Comparison of ENCODE assay signal across 8 cellular contexts in genomic region chr17:59001158-59001814, GRCh38.
DNase-seq lines count a peak whose midpoint lies in the region; ATAC-seq, FAIRE-seq and TF ChIP-seq lines count a peak whose summit lies in the region.

No MANE protein-coding gene starts in this region.

- H3K9me3 ChIP-seq in Peyer's patch (no peaks in the 10 kb centered on the region), left ventricle myocardium inferior (replicated peaks) (no peaks in the 10 kb centered on the region)

- H3K36me3 Mint-ChIP-seq in activated T-helper 2 cell treated with anti-CD3 and anti-CD28 coated beads, Interferon-gamma antibody, Interleukin-2, Interleukin-4, amounts not matched to agents 10 μg/mL and 5 μg/mL and 100 μg/mL, durations not matched to agents 14 hours and 24 hours and 36 hours (ENCODE audit: low read depth): peaks cover 50% of the 10 kb centered on the region

- H3K36me3 ChIP-seq in Peyer's patch: peaks cover 0 to 12% (median 0%) of the 10 kb centered on the region in 3 donors
- peaks cover 38% of the 10 kb centered on the region for H3K36me3 ChIP-seq in left ventricle myocardium inferior

- ATAC-seq in HG02610 (IDR thresholded peaks at IDR 0.05; ENCODE audit: unreplicated experiment) (peak; percentile 94), foreskin keratinocyte (no peak)

- H3K4me1 ChIP-seq in Peyer's patch (no peaks in the 10 kb centered on the region), left ventricle myocardium inferior (no peaks in the 10 kb centered on the region), foreskin keratinocyte (no peaks in the 10 kb centered on the region)

- peak overlapping the region; percentile 84 for H3K27ac Mint-ChIP-seq in activated T-helper 2 cell treated with anti-CD3 and anti-CD28 coated beads, Interferon-gamma antibody, Interleukin-2, Interleukin-4, amounts not matched to agents 10 μg/mL and 5 μg/mL and 100 μg/mL, durations not matched to agents 14 hours and 24 hours and 36 hours

- intact Hi-C loops in activated T-helper 2 cell treated with anti-CD3 and anti-CD28 coated beads, Interferon-gamma antibody, Interleukin-2, Interleukin-4, amounts not matched to agents 10 μg/mL and 5 μg/mL and 100 μg/mL, durations not matched to agents 14 hours and 24 hours and 36 hours (cut with micrococcal nuclease): loop anchor here (1.0 kb wide), 1 partner anchor 483 kb away; no protein-coding TSS in a partner anchor
- intact Hi-C loops in left ventricle myocardium inferior (cut with micrococcal nuclease): no loop called here

- H3K4me3 ChIP-seq in Peyer's patch (no peak overlapping the region), left ventricle myocardium inferior (peak overlapping the region; percentile 13)

- no peaks in the 10 kb centered on the region for H3K9me3 Mint-ChIP-seq in activated T-helper 2 cell treated with anti-CD3 and anti-CD28 coated beads, Interferon-gamma antibody, Interleukin-2, Interleukin-4, amounts not matched to agents 10 μg/mL and 5 μg/mL and 100 μg/mL, durations not matched to agents 14 hours and 24 hours and 36 hours

- H3K27me3 ChIP-seq in Peyer's patch (no peaks in the 10 kb centered on the region), left ventricle myocardium inferior (ENCODE audit: low read depth) (no peaks in the 10 kb centered on the region), foreskin keratinocyte (no peaks in the 10 kb centered on the region)

- H3K4me1 Mint-ChIP-seq in activated T-helper 2 cell treated with anti-CD3 and anti-CD28 coated beads, Interferon-gamma antibody, Interleukin-2, Interleukin-4, amounts not matched to agents 10 μg/mL and 5 μg/mL and 100 μg/mL, durations not matched to agents 14 hours and 24 hours and 36 hours (ENCODE audit: low read depth): peaks cover 20% of the 10 kb centered on the region

- peak overlapping the region; percentile 74 for H3K4me3 Mint-ChIP-seq in activated T-helper 2 cell treated with anti-CD3 and anti-CD28 coated beads, Interferon-gamma antibody, Interleukin-2, Interleukin-4, amounts not matched to agents 10 μg/mL and 5 μg/mL and 100 μg/mL, durations not matched to agents 14 hours and 24 hours and 36 hours (ENCODE audit: low read depth)

- H3K27me3 Mint-ChIP-seq in activated T-helper 2 cell treated with anti-CD3 and anti-CD28 coated beads, Interferon-gamma antibody, Interleukin-2, Interleukin-4, amounts not matched to agents 10 μg/mL and 5 μg/mL and 100 μg/mL, durations not matched to agents 14 hours and 24 hours and 36 hours (ENCODE audit: low read depth): no peaks in the 10 kb centered on the region

- peak; percentile 97 for FAIRE-seq in GM12892 (lab: Jason Lieb, UNC)

- no peak for TF ChIP-seq CTCF in Peyer's patch (IDR thresholded peaks at IDR 0.05)
- no peak for TF ChIP-seq CTCF in left ventricle myocardium inferior (IDR thresholded peaks at IDR 0.05; ENCODE audit: borderline replicate concordance)
- TF ChIP-seq CTCF in foreskin keratinocyte (conservative IDR thresholded peaks at IDR 0.05): no peak

- H3K27ac ChIP-seq in Peyer's patch (peak overlapping the region in 2 of 4 donors; percentile 50 to 68), left ventricle myocardium inferior (replicated peaks) (peak overlapping the region; percentile 10), foreskin keratinocyte (no peak overlapping the region)

- DNase-seq in GM12892 (ENCODE audit: insufficient read length): peak; percentile 41
- DNase-seq in Peyer's patch: peak in 2 of 3 donors; percentile 90
- DNase-seq in activated T-helper 2 cell treated with anti-CD3 and anti-CD28 coated beads, Interferon-gamma antibody, Interleukin-2, Interleukin-4, amounts not matched to agents 10 μg/mL and 5 μg/mL and 100 μg/mL, durations not matched to agents 14 hours and 24 hours and 36 hours (ENCODE audit: low spot score): peak; percentile 74
- no peak for DNase-seq in left ventricle myocardium inferior
- peak; percentile 23 to 35 for DNase-seq in stimulated activated CD4-positive, alpha-beta T cell treated with anti-CD3 and anti-CD28 coated beads, Interleukin-15, amount 100 ng/mL, for 1 hour (ENCODE audit: low read depth in 1 of 2, low spot score in 1 of 2)
- no peak for DNase-seq in DMS 273 (lab: John Stamatoyannopoulos, UW; ENCODE audit: unreplicated experiment)
- no peak for DNase-seq in foreskin keratinocyte

- TF ChIP-seq POLR2A in GM12892 (IDR thresholded peaks at IDR 0.05; ENCODE audit: low read depth, low read length): peak; percentile 57
- TF ChIP-seq POLR2A in Peyer's patch (IDR thresholded peaks at IDR 0.05): no peak

Comparison
In these comparisons a context has a peak if more than half of its experiments do, and no peak if none do; other contexts are left out.
1. DNase-seq: peak in GM12892 (single experiment), Peyer's patch (2 of 3), activated T-helper 2 cell treated with anti-CD3 and anti-CD28 coated beads, Interferon-gamma antibody, Interleukin-2, Interleukin-4, amounts not matched to agents 10 μg/mL and 5 μg/mL and 100 μg/mL, durations not matched to agents 14 hours and 24 hours and 36 hours (single experiment) and stimulated activated CD4-positive, alpha-beta T cell treated with anti-CD3 and anti-CD28 coated beads, Interleukin-15, amount 100 ng/mL, for 1 hour (2 of 2); none in left ventricle myocardium inferior (single experiment), DMS 273 (single experiment) and foreskin keratinocyte (0 of 2).